In the genomic region with DNA sequence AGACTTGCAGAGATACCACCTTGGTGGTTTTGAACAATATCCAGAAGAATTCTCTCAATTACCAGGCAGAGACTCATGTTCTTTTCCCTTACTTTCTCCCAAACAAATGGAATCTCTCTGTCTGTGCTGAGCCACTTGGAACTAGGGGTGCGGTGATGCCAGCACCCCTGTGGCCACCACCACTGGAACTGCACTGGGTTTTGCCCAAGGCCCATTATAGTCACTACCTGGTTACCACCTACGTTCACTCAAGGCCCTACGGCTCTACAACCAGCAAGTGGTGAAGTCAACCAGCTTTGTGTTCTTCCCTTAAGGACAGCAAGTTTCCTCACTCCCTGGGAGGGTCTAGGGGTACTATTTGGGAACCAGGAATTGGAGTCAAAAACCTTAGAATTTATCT, we compare ENCODE assay signal across 3 cellular contexts.
"Had no signal": no experiment of that assay in that cellular context is flagged by ENCODE, and none has a peak within 500 bp of the region (broad histone marks: within the 10 kb centered on the region; RNA-seq: fewer than 3 reads in every experiment).

No MANE protein-coding gene starts in this region.

- ATAC-seq: GM12878 had no signal

- DNase-seq: GDM1, GF-D8 had no signal
